In genomic region chr3:110311526-110311925, GRCh38 we compare ENCODE assay signal across 1 cellular context.
TF ChIP-seq lines count a peak whose summit lies in the region.

No MANE protein-coding gene starts in this region.

TF ChIP-seq in IMR-90, 13 proteins besides CTCF, POLR2A, EP300 and RAD21 (continued from another document):
- TF ChIP-seq USF2 (IDR thresholded peaks at IDR 0.05; ENCODE audit: low read depth, low read length) (no peak), NFE2L2 (IDR thresholded peaks at IDR 0.05; ENCODE audit: low read depth, low read length) (no peak), MAFK (IDR thresholded peaks at IDR 0.05; ENCODE audit: low read depth, low read length) (peak; percentile 83), RFX5 (IDR thresholded peaks at IDR 0.05; ENCODE audit: low read depth, low read length) (no peak), CHD1 (IDR thresholded peaks at IDR 0.05; ENCODE audit: low read depth, low read length) (no peak), SMC3 (IDR thresholded peaks at IDR 0.05; ENCODE audit: low read depth, low read length) (no peak)
